ENCODE assay signal across 11 cellular contexts in the genomic region with DNA sequence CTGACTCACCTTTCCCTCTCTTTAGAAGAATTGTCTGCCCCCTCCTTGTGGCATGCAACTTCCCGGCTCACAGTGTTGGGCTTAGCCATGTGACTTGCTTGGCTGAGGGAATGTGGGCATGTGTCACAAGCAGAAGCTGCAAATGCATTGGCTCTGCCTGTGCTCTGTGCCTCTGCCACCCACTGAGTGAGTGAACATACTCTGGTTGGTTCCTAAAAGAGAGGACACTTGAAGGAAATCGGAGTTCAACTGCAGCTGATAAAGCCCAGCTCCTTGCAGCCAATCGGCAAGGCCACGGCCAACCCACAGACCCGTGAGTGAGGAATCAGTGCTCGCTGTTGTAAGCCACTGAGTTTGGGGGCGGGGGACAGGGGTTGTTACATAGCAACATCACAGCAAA. TPM values are rescaled to one million over a fixed set of nuclear protein-coding genes. Genes with fewer than 3 reads are reported as not detected.
A peak's percentile ranks its signal among the peaks of the same experiment; 100 is the strongest.
DNase-seq lines count a peak whose midpoint lies in the region; TF ChIP-seq lines count a peak whose summit lies in the region.
"Had no signal": no experiment of that assay in that cellular context is flagged by ENCODE, and none has a peak within 500 bp of the region (broad histone marks: within the 10 kb centered on the region; RNA-seq: fewer than 3 reads in every experiment).

No MANE protein-coding gene starts in this region.

- no peak for TF ChIP-seq POLR2A in erythroblast (IDR thresholded peaks at IDR 0.05; ENCODE audit: low read length)

- H3K9ac ChIP-seq in NT2/D1 (ENCODE audit: insufficient read length, low read depth) = peak overlapping the region; percentile 39
- no peak overlapping the region for H3K9ac ChIP-seq in colonic mucosa (ENCODE audit: low read depth in 2 of 2, low read length in 2 of 2)

- intact Hi-C loops in colonic mucosa (cut with DNase I) = no loop called here

- no peak for TF ChIP-seq CTCF in colonic mucosa (IDR thresholded peaks at IDR 0.05)

- H3K27me3 ChIP-seq in NT2/D1 (ENCODE audit: insufficient read depth, insufficient read length) = peaks cover 7% of the 10 kb centered on the region
- H3K27me3 ChIP-seq in colonic mucosa = no peaks in the 10 kb centered on the region

- H3K36me3 ChIP-seq in NT2/D1 (ENCODE audit: insufficient read depth, insufficient read length, low read length) (no peaks in the 10 kb centered on the region), colonic mucosa (no peaks in the 10 kb centered on the region)

- in situ Hi-C loops in Caki2 (cut with HindIII; ENCODE audit: low pct_unique_long_range_greater_than_20kb, low sequenced_read_pairs) = no loop called here

- H3K9me3 ChIP-seq in NT2/D1 (ENCODE audit: insufficient read depth, low read length) (no peaks in the 10 kb centered on the region), colonic mucosa (no peaks in the 10 kb centered on the region)

- no peak overlapping the region for H3K4me3 ChIP-seq in NT2/D1 (ENCODE audit: insufficient read length, low read depth)
- no peak overlapping the region for H3K4me3 ChIP-seq in colonic mucosa

- peaks cover 13% of the 10 kb centered on the region for H3K4me1 ChIP-seq in NT2/D1 (ENCODE audit: insufficient read depth, insufficient read length)
- H3K4me1 ChIP-seq in colonic mucosa = no peaks in the 10 kb centered on the region

- H3K27ac ChIP-seq in colonic mucosa = no peak overlapping the region

- peak; percentile 40 for DNase-seq in Caki2 (ENCODE audit: low read depth)
- DNase-seq in NT2/D1 (ENCODE audit: low read depth, low spot score) = no peak
- peak; percentile 16 to 23 for DNase-seq in erythroblast (lab: John Stamatoyannopoulos, UW)
- peak; percentile 33 for DNase-seq in myocyte (ENCODE audit: low read depth)
- no peak for DNase-seq in NCI-H1092 (lab: John Stamatoyannopoulos, UW)
- DNase-seq in activated CD4-positive, CD25-positive, alpha-beta regulatory T cell (lab: John Stamatoyannopoulos, UW) = no peak
- DNase-seq in colonic mucosa = no peak
- no peak for DNase-seq in NCI-H1092 treated with DMSO at 0.1 percent for 48 hours (lab: John Stamatoyannopoulos, UW)
- DNase-seq: COR-L47, kidney glomerular epithelial cell, NCI-H345 had no signal

RNA-seq across cellular contexts. Expression of a gene that starts 10.9 kb away (rescaled TPM):
- total RNA-seq in Caki2 (2014; rRNA removed; shearing (Covaris generic); ENCODE audit: low replicate concordance) = 27.0 and 37.3 TPM in 2 replicates
- total RNA-seq in myocyte (0.88 and 2.9 TPM in 2 replicates), colonic mucosa (10 to 100 TPM in 1 of 2 donors, 1 to 10 TPM in 1; 6.1 to 39.9 TPM)
- polyA plus RNA-seq in myocyte (2012) = 1.1 TPM

RNA-seq across cellular contexts. Expression of a gene that starts 51.3 kb away (rescaled TPM):
- 25.9 and 27.2 TPM in 2 replicates for total RNA-seq in Caki2 (2014; rRNA removed; shearing (Covaris generic); ENCODE audit: low replicate concordance)
- total RNA-seq in myocyte (0.16 TPM in 1 of 2 replicates, not detected in the other), colonic mucosa (under 1 TPM; 0.37 to 0.96 TPM)
- polyA plus RNA-seq in myocyte (2012) = 0.19 TPM

Comparison
In these comparisons a context has a peak if more than half of its experiments do, and no peak if none do; other contexts are left out.
1. DNase-seq: peak in Caki2 (single experiment), erythroblast (2 of 2) and myocyte (single experiment); none in NT2/D1 (single experiment), NCI-H1092 (single experiment), activated CD4-positive, CD25-positive, alpha-beta regulatory T cell (0 of 4), colonic mucosa (single experiment) and NCI-H1092 treated with DMSO at 0.1 percent for 48 hours (single experiment).
2. RNA of a gene that starts 51.3 kb away (total RNA-seq): 25.9 to 27.2 TPM in Caki2; 0.37 to 0.96 TPM in colonic mucosa and 0.16 TPM in myocyte; every median in the first group is over 10 times any median in the second.